1 cellular context compared by ENCODE assay signal in the genomic region with DNA sequence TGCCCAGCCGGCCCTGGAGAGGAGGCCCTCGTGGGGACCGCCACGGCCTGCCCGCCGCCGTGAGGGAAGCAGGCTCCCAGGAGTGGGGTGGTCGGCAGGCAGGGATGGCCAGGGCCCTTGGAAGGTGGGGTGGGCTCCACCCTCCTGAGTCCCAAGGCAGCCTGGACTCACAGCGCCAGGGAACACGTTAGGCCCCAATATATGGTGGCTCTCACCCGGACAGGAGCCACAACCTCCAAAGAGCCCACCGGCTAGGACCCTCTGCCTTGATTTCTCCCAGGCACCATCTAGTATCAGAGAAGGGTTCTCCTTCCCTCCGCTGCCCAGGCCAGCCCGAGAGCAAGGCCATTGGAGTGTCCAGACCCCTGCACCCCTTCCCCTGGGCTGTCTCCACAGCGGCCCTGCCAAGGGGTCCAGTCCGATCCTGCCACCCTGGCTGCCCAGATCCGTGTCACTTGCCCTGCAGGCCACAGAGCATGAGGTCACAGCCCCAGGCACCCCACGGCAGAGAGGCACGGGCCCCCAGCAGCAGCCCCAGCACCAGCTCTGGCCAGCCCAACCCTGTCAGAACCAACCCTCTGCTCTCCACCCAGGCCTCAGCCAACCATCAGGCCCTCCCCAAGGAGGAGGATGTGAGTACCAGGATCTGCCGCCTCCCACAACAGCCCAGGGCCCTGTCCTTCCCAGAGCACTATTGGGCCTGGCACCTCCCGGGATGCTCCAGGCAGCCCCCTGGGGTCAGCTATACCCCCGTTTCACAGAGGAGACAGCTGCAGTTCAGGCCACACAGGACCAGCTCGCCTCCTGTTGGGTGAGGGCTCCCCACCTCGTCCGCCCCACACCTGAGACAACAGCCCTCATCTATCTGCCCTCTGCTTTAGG.
TF ChIP-seq lines count a peak whose summit lies in the region.

No MANE protein-coding gene starts in this region.

TF ChIP-seq in HEK293, 187 proteins besides CTCF, POLR2A, EP300 and RAD21 (continued from another document):
- TF ChIP-seq, protein P1, sequence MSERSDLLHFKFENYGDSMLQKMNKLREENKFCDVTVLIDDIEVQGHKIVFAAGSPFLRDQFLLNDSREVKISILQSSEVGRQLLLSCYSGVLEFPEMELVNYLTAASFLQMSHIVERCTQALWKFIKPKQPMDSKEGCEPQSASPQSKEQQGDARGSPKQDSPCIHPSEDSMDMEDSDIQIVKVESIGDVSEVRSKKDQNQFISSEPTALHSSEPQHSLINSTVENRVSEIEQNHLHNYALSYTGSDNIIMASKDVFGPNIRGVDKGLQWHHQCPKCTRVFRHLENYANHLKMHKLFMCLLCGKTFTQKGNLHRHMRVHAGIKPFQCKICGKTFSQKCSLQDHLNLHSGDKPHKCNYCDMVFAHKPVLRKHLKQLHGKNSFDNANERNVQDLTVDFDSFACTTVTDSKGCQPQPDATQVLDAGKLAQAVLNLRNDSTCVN (tag by site-specific recombination; optimal IDR thresholded peaks at IDR 0.05) = peak; percentile 30
- TF ChIP-seq OVOL3 (tag by site-specific recombination; IDR thresholded peaks at IDR 0.05) (no peak), KLF9 (tag by site-specific recombination; IDR thresholded peaks at IDR 0.05; ENCODE audit: low read depth) (no peak), GLIS2 (tag by site-specific recombination; IDR thresholded peaks at IDR 0.05) (0 out of 2 replicates have a peak, but pooled peaks have one; percentile 34), ZNF211 (tag by site-specific recombination; IDR thresholded peaks at IDR 0.05; ENCODE audit: low read depth) (no peak), ZFP37 (tag by site-specific recombination; IDR thresholded peaks at IDR 0.05) (no peak), TRIM28 (IDR thresholded peaks at IDR 0.05; ENCODE audit: borderline replicate concordance, low read length) (no peak), ZNF529 (tag by site-specific recombination; IDR thresholded peaks at IDR 0.05; ENCODE audit: insufficient replicate concordance) (no peak), ZNF169 (tag by site-specific recombination; IDR thresholded peaks at IDR 0.05) (no peak), ZXDB (tag by site-specific recombination; IDR thresholded peaks at IDR 0.05) (no peak), ZNF341 (tag by site-specific recombination; IDR thresholded peaks at IDR 0.05; ENCODE audit: low read depth) (no peak), ZNF514 (tag by site-specific recombination; IDR thresholded peaks at IDR 0.05) (no peak), ZNF239 (tag by site-specific recombination; IDR thresholded peaks at IDR 0.05) (no peak), ZNF510 (tag by site-specific recombination; IDR thresholded peaks at IDR 0.05; ENCODE audit: insufficient replicate concordance) (no peak)
